ENCODE assay signal across 1 cellular context in genomic region chr1:28115267-28115666, GRCh38.
A peak's percentile ranks its signal among the peaks of the same experiment; 100 is the strongest.
TF ChIP-seq lines count a peak whose summit lies in the region.

No MANE protein-coding gene starts in this region.

TF ChIP-seq in GM12878, 131 proteins besides CTCF, POLR2A, EP300 and RAD21 (continued from another document and continues in another):
- TF ChIP-seq ZNF592 (IDR thresholded peaks at IDR 0.05) = no peak
- no peak for TF ChIP-seq ELK1 (IDR thresholded peaks at IDR 0.05; ENCODE audit: low read depth, low read length)
- TF ChIP-seq MTA2 (IDR thresholded peaks at IDR 0.05; ENCODE audit: low read depth) = peak; percentile 90
- TF ChIP-seq KLF5 (IDR thresholded peaks at IDR 0.05; ENCODE audit: partially characterized antibody) = no peak
- TF ChIP-seq BACH1 (IDR thresholded peaks at IDR 0.05; ENCODE audit: borderline replicate concordance) = no peak
- peak; percentile 40; the same call in 1 of the 2 replicates for TF ChIP-seq FOXM1 (IDR thresholded peaks at IDR 0.05; ENCODE audit: low read depth, low read length)
- TF ChIP-seq ATF2 (IDR thresholded peaks at IDR 0.05; ENCODE audit: low read length) = peak; percentile 26; the same call in 1 of the 2 replicates
- TF ChIP-seq NBN (IDR thresholded peaks at IDR 0.05) = 0 out of 2 replicates have a peak, but pooled peaks have one; percentile 12
- TF ChIP-seq CHD2 (IDR thresholded peaks at IDR 0.05; ENCODE audit: borderline replicate concordance, low read depth, low read length) = no peak
- TF ChIP-seq WRNIP1 (IDR thresholded peaks at IDR 0.05; ENCODE audit: borderline replicate concordance, low read depth, low read length) = no peak
- no peak for TF ChIP-seq FOS (IDR thresholded peaks at IDR 0.05; ENCODE audit: borderline replicate concordance, extremely low read depth, insufficient read length)
- peak; percentile 63 for TF ChIP-seq SKIL (IDR thresholded peaks at IDR 0.05; ENCODE audit: low read depth, poor library complexity, severe bottlenecking)
- TF ChIP-seq LARP7 (IDR thresholded peaks at IDR 0.05) = no peak
- TF ChIP-seq MEF2B (IDR thresholded peaks at IDR 0.05; ENCODE audit: partially characterized antibody, poor library complexity, severe bottlenecking) = peak; percentile 43
- TF ChIP-seq IKZF2 (IDR thresholded peaks at IDR 0.05) = peak; percentile 91 to 94
- no peak for TF ChIP-seq MAX (IDR thresholded peaks at IDR 0.05; ENCODE audit: low read depth, low read length)
- TF ChIP-seq KDM1A (IDR thresholded peaks at IDR 0.05; ENCODE audit: borderline replicate concordance) = no peak
- no peak for TF ChIP-seq HSF1 (IDR thresholded peaks at IDR 0.05; ENCODE audit: low read depth, low read length)
- TF ChIP-seq ZNF217 (IDR thresholded peaks at IDR 0.05) = no peak
- no peak for TF ChIP-seq SIX5 (IDR thresholded peaks at IDR 0.05; ENCODE audit: low read depth, low read length, severe bottlenecking)
- no peak for TF ChIP-seq MXI1 (IDR thresholded peaks at IDR 0.05; ENCODE audit: low read depth, low read length)
- TF ChIP-seq BRCA1 (IDR thresholded peaks at IDR 0.05; ENCODE audit: low read depth, low read length) = no peak
- no peak; the same call in 1 of the 2 replicates for TF ChIP-seq SMC3 (IDR thresholded peaks at IDR 0.05; ENCODE audit: borderline replicate concordance, low read length)
- TF ChIP-seq NR2C2 (IDR thresholded peaks at IDR 0.05; ENCODE audit: borderline replicate concordance, control insufficient read depth, insufficient read length, low read depth) = no peak
- no peak for TF ChIP-seq POLR2AphosphoS5 (IDR thresholded peaks at IDR 0.05; ENCODE audit: low read length)
- no peak for TF ChIP-seq PAX8 (IDR thresholded peaks at IDR 0.05)
- no peak for TF ChIP-seq CHD1 (IDR thresholded peaks at IDR 0.05; ENCODE audit: low read depth, low read length)
- TF ChIP-seq EED (IDR thresholded peaks at IDR 0.05; ENCODE audit: low read depth) = peak; percentile 81
- TF ChIP-seq ZNF207 (IDR thresholded peaks at IDR 0.05; ENCODE audit: borderline replicate concordance) = no peak
- no peak for TF ChIP-seq HDAC2 (IDR thresholded peaks at IDR 0.05)
- no peak for TF ChIP-seq ZNF622 (IDR thresholded peaks at IDR 0.05)
- no peak for TF ChIP-seq POLR2AphosphoS2 (IDR thresholded peaks at IDR 0.05; ENCODE audit: low read depth, low read length)
- no peak for TF ChIP-seq SREBF1 (IDR thresholded peaks at IDR 0.05; ENCODE audit: low read length)
- TF ChIP-seq REST (IDR thresholded peaks at IDR 0.05; ENCODE audit: low read depth, low read length) = no peak
- no peak for TF ChIP-seq HDGF (IDR thresholded peaks at IDR 0.05)
- TF ChIP-seq PBX3 (IDR thresholded peaks at IDR 0.05; ENCODE audit: insufficient replicate concordance, low read depth, low read length) = peak; percentile 76
- no peak for TF ChIP-seq ZBTB4 (CRISPR knock-in tag; IDR thresholded peaks at IDR 0.05)
- TF ChIP-seq SRF (IDR thresholded peaks at IDR 0.05; ENCODE audit: low read depth in 2 of 2, low read length in 2 of 2) = no peak
- no peak for TF ChIP-seq RELA (IDR thresholded peaks at IDR 0.05; ENCODE audit: borderline replicate concordance, partially characterized antibody)
- TF ChIP-seq ZSCAN29 (IDR thresholded peaks at IDR 0.05) = no peak
- TF ChIP-seq RAD51 (IDR thresholded peaks at IDR 0.05) = no peak
